9 cellular contexts compared by ENCODE assay signal in genomic region chr22:39176067-39176621, GRCh38. TPM values are rescaled to one million over a fixed set of nuclear protein-coding genes. Genes with fewer than 3 reads are reported as not detected.
A peak's percentile ranks its signal among the peaks of the same experiment; 100 is the strongest.
DNase-seq lines count a peak whose midpoint lies in the region; ATAC-seq and TF ChIP-seq lines count a peak whose summit lies in the region.
"Had no signal": no experiment of that assay in that cellular context is flagged by ENCODE, and none has a peak within 500 bp of the region (broad histone marks: within the 10 kb centered on the region; RNA-seq: fewer than 3 reads in every experiment).

No MANE protein-coding gene starts in this region.

- peak overlapping the region; percentile 89 for H3K4ac ChIP-seq in H9 (ENCODE audit: low read depth, low read length)

- no peaks in the 10 kb centered on the region; a peak in 1 of 5 replicates for H3K9me3 Mint-ChIP-seq in H9
- H3K9me3 Mint-ChIP-seq in activated CD4-positive, alpha-beta T cell treated with anti-CD3 and anti-CD28 coated beads for 36 hours (ENCODE audit: low read depth): no peaks in the 10 kb centered on the region
- H3K9me3 Mint-ChIP-seq in activated naive CD8-positive, alpha-beta T cell treated with anti-CD3 and anti-CD28 coated beads, Interleukin-2, amount 50 U/mL, for 24 hours: no peaks in the 10 kb centered on the region

- H3K27ac Mint-ChIP-seq in H9: peak overlapping the region; percentile 98 to 100 (median 99)
- H3K27ac Mint-ChIP-seq in activated CD4-positive, alpha-beta T cell treated with anti-CD3 and anti-CD28 coated beads for 36 hours: no peak overlapping the region
- no peak overlapping the region for H3K27ac Mint-ChIP-seq in activated naive CD8-positive, alpha-beta T cell treated with anti-CD3 and anti-CD28 coated beads, Interleukin-2, amount 50 U/mL, for 24 hours

- no peaks in the 10 kb centered on the region for H3K79me2 ChIP-seq in H9 (ENCODE audit: insufficient read depth, low read length)

- no peaks in the 10 kb centered on the region for H3K79me1 ChIP-seq in H9 (ENCODE audit: insufficient read depth, low read depth, low read length, poor library complexity, severe bottlenecking)

- TF ChIP-seq CTCF in H9 (conservative IDR thresholded peaks at IDR 0.05): no peak
- no peak for TF ChIP-seq CTCF in astrocyte of the spinal cord (IDR thresholded peaks at IDR 0.05; ENCODE audit: low read depth, low read length)

- H4K91ac ChIP-seq in H9 (ENCODE audit: insufficient read length, low read depth, low read length): peak overlapping the region; percentile 100

- H3K27ac ChIP-seq in H9 (ENCODE audit: insufficient read length, low read depth, low read length): peak overlapping the region; percentile 80

- peak overlapping the region; percentile 97 for H4K8ac ChIP-seq in H9 (replicated peaks; ENCODE audit: insufficient read length, low read depth, low read length)

- H2BK20ac ChIP-seq in H9 (ENCODE audit: low read depth, low read length, poor library complexity, severe bottlenecking): peak overlapping the region; percentile 90

- peaks cover 70 to 90% of the 10 kb centered on the region in 2 experiments for H3K4me1 Mint-ChIP-seq in H9
- H3K4me1 Mint-ChIP-seq in activated CD4-positive, alpha-beta T cell treated with anti-CD3 and anti-CD28 coated beads for 36 hours: peaks cover 45% of the 10 kb centered on the region
- H3K4me1 Mint-ChIP-seq in activated naive CD8-positive, alpha-beta T cell treated with anti-CD3 and anti-CD28 coated beads, Interleukin-2, amount 50 U/mL, for 24 hours: peaks cover 46% of the 10 kb centered on the region

- H3K4me2 ChIP-seq in H9 (ENCODE audit: insufficient read depth, insufficient read length, low read length) (no peak overlapping the region), skeletal muscle satellite cell (ENCODE audit: low read length) (peak overlapping the region; percentile 49)

- H2BK15ac ChIP-seq in H9 (ENCODE audit: low read depth, low read length): no peak overlapping the region; the same call in 1 of the 2 replicates

- H3K14ac ChIP-seq in H9 (ENCODE audit: insufficient read depth, low read length): peak overlapping the region; percentile 92

- POLR2A ChIA-PET in activated CD4-positive, alpha-beta T cell treated with anti-CD3 and anti-CD28 coated beads for 36 hours (lab: Charles Lee): no interaction called here

- peak overlapping the region; percentile 94 for H2BK5ac ChIP-seq in H9 (ENCODE audit: insufficient read length, low read length)

- CTCF ChIA-PET in activated CD4-positive, alpha-beta T cell treated with anti-CD3 and anti-CD28 coated beads for 36 hours (lab: Charles Lee): interaction anchor here (0.5 to 1.0 kb wide), 5 partner anchors 8 to 192 kb away, joined by 3 read pairs; no protein-coding TSS in a partner anchor

- H4K20me1 ChIP-seq in H9 (ENCODE audit: control insufficient read depth, insufficient read depth, insufficient read length): peaks cover 5% of the 10 kb centered on the region

- peak overlapping the region; percentile 23 for H3K9ac ChIP-seq in H9 (ENCODE audit: extremely low read depth, insufficient read length, low read length)
- peak overlapping the region; percentile 83 for H3K9ac ChIP-seq in skeletal muscle satellite cell (ENCODE audit: low read depth, low read length)

- no peaks in the 10 kb centered on the region for H3K36me3 Mint-ChIP-seq in H9 (ENCODE audit: insufficient read depth in 1 of 3, low read depth in 3 of 3)
- no peaks in the 10 kb centered on the region for H3K36me3 Mint-ChIP-seq in activated CD4-positive, alpha-beta T cell treated with anti-CD3 and anti-CD28 coated beads for 36 hours (ENCODE audit: low read depth)
- H3K36me3 Mint-ChIP-seq in activated naive CD8-positive, alpha-beta T cell treated with anti-CD3 and anti-CD28 coated beads, Interleukin-2, amount 50 U/mL, for 24 hours (ENCODE audit: low read depth): no peaks in the 10 kb centered on the region

- H4K5ac ChIP-seq in H9 (ENCODE audit: insufficient read length, low read depth, low read length): peak overlapping the region; percentile 99

- peak overlapping the region; percentile 91 for H3K18ac ChIP-seq in H9 (ENCODE audit: insufficient read length, low read depth, low read length)

- H3K4me1 ChIP-seq in H9 (ENCODE audit: insufficient read depth, low read length) (peaks cover 13% of the 10 kb centered on the region; the same call in 1 of the 2 replicates), skeletal muscle satellite cell (ENCODE audit: control insufficient read depth, insufficient read depth, low read length) (peaks cover 83% of the 10 kb centered on the region)

- H3K4me3 ChIP-seq in astrocyte of the spinal cord (ENCODE audit: low read depth, low read length): no peak overlapping the region
- no peak overlapping the region for H3K4me3 ChIP-seq in skeletal muscle satellite cell (ENCODE audit: low read length)

- no CpG with 5 or more reads among the region's 21 CpGs for WGBS in H9 (ENCODE audit: extremely low coverage, insufficient read length, low lambda C conversion rate)

- H2AFZ ChIP-seq in H9 (ENCODE audit: low read length): no peak overlapping the region

- H3K56ac ChIP-seq in H9 (ENCODE audit: insufficient read length, low read depth, low read length): peak overlapping the region; percentile 30

- H3K23ac ChIP-seq in H9 (ENCODE audit: insufficient read length, low read depth, low read length): no peak overlapping the region

- peak overlapping the region; percentile 84 for H2BK120ac ChIP-seq in H9 (ENCODE audit: low read depth, low read length, poor library complexity, severe bottlenecking)

- H3K23me2 ChIP-seq in H9 (ENCODE audit: insufficient read length, low read depth, low read length, poor library complexity, severe bottlenecking): no peaks in the 10 kb centered on the region

- H2AK5ac ChIP-seq in H9 (ENCODE audit: insufficient read length, low read length): peak overlapping the region; percentile 62

- H3K27me3 ChIP-seq in H9 (ENCODE audit: insufficient read depth, low read length) (no peaks in the 10 kb centered on the region), skeletal muscle satellite cell (ENCODE audit: control insufficient read depth, insufficient read depth, low read length) (no peaks in the 10 kb centered on the region)

- H3K4me3 Mint-ChIP-seq in H9: no peak overlapping the region; a peak in 1 of 5 replicates
- H3K4me3 Mint-ChIP-seq in activated CD4-positive, alpha-beta T cell treated with anti-CD3 and anti-CD28 coated beads for 36 hours: no peak overlapping the region
- H3K4me3 Mint-ChIP-seq in activated naive CD8-positive, alpha-beta T cell treated with anti-CD3 and anti-CD28 coated beads, Interleukin-2, amount 50 U/mL, for 24 hours: no peak overlapping the region

- no peaks in the 10 kb centered on the region for H3K36me3 ChIP-seq in skeletal muscle satellite cell (ENCODE audit: insufficient read depth, low read length)

- no peak for ATAC-seq in activated CD4-positive, alpha-beta T cell treated with anti-CD3 and anti-CD28 coated beads for 36 hours
- no peak for ATAC-seq in activated naive CD8-positive, alpha-beta T cell treated with anti-CD3 and anti-CD28 coated beads, Interleukin-2, amount 50 U/mL, for 24 hours

- peak; percentile 88 for DNase-seq in H9
- peak; percentile 49 for DNase-seq in astrocyte of the spinal cord (ENCODE audit: low read depth, low spot score)
- peak; percentile 77 for DNase-seq in iPS-NIHi11 (ENCODE audit: low spot score)
- no peak for DNase-seq in NCI-H524 (lab: John Stamatoyannopoulos, UW)
- DNase-seq in activated CD4-positive, alpha-beta T cell treated with anti-CD3 and anti-CD28 coated beads for 36 hours: no peak
- no peak for DNase-seq in effector CD4-positive, alpha-beta T cell
- no peak for DNase-seq in activated naive CD8-positive, alpha-beta T cell treated with anti-CD3 and anti-CD28 coated beads, Interleukin-2, amount 50 U/mL, for 24 hours
- DNase-seq: SHP77 treated with DMSO at 0.1 percent for 48 hours had no signal

- in situ Hi-C loops in astrocyte of the spinal cord (cut with HindIII; ENCODE audit: low sequenced_read_pairs): no loop called here

- peak overlapping the region; percentile 99 for H2BK12ac ChIP-seq in H9 (ENCODE audit: insufficient read length, low read depth, low read length)

- intact Hi-C loops in activated CD4-positive, alpha-beta T cell treated with anti-CD3 and anti-CD28 coated beads for 36 hours (cut with DNase I, micrococcal nuclease): loop anchor here in 1 of 2 experiments (5.0 kb wide), 1 partner anchor 51 kb away; no protein-coding TSS in a partner anchor

- H3K27me3 Mint-ChIP-seq in H9 (ENCODE audit: low read depth): no peaks in the 10 kb centered on the region; the same call in 1 of the 2 replicates
- no peaks in the 10 kb centered on the region for H3K27me3 Mint-ChIP-seq in activated CD4-positive, alpha-beta T cell treated with anti-CD3 and anti-CD28 coated beads for 36 hours
- H3K27me3 Mint-ChIP-seq in activated naive CD8-positive, alpha-beta T cell treated with anti-CD3 and anti-CD28 coated beads, Interleukin-2, amount 50 U/mL, for 24 hours: no peaks in the 10 kb centered on the region

- H3K9me3 ChIP-seq in H9 (ENCODE audit: control insufficient read depth, low read depth, low read length) (no peaks in the 10 kb centered on the region), skeletal muscle satellite cell (replicated peaks; ENCODE audit: low read length) (no peaks in the 10 kb centered on the region)

- peak overlapping the region; percentile 85 for H3T11ph ChIP-seq in H9 (ENCODE audit: low read length)

RNA-seq across cellular contexts. Expression of gene CBX7, which starts 23.7 kb away (rescaled TPM):
- total RNA-seq in H9 (2021): 3.7 and 4.2 TPM in 2 replicates
- total RNA-seq in skeletal muscle satellite cell (2012; rRNA removed): 1.8 and 2.2 TPM in 2 replicates
- 10 to 100 TPM; 19.9 to 20.3 TPM for total RNA-seq in activated CD4-positive, alpha-beta T cell treated with anti-CD3 and anti-CD28 coated beads for 36 hours

Comparison
In these comparisons a context has a peak if more than half of its experiments do, and no peak if none do; other contexts are left out.
1. DNase-seq: peak in H9 (single experiment), astrocyte of the spinal cord (single experiment) and iPS-NIHi11 (single experiment); none in NCI-H524 (0 of 2), activated CD4-positive, alpha-beta T cell treated with anti-CD3 and anti-CD28 coated beads for 36 hours (single experiment), effector CD4-positive, alpha-beta T cell (single experiment) and activated naive CD8-positive, alpha-beta T cell treated with anti-CD3 and anti-CD28 coated beads, Interleukin-2, amount 50 U/mL, for 24 hours (single experiment).
2. H3K27ac Mint-ChIP-seq: peak in H9 (3 of 3); none in activated CD4-positive, alpha-beta T cell treated with anti-CD3 and anti-CD28 coated beads for 36 hours (single experiment) and activated naive CD8-positive, alpha-beta T cell treated with anti-CD3 and anti-CD28 coated beads, Interleukin-2, amount 50 U/mL, for 24 hours (single experiment).